ENCODE assay signal across 7 cellular contexts in the genomic region with DNA sequence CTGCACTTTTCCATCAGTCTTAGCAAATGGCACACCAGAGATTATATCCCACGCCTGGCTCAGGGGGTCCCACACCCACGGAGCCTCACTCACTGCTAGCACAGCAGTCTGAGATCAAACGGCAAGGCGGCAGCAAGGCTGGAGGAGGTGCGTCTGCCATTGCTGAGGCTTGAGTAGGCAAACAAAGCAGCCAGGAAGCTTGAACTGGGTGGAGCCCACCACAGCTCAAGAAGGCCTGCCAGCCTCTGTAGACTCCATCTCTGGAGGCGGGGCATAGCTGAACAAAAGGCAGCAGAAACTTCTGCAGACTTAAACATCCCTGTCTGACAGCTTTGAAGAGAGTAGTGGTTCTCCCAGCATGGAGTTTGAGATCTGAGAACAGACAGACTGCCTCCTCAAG. TPM values are rescaled to one million over a fixed set of nuclear protein-coding genes. Genes with fewer than 3 reads are reported as not detected.
DNase-seq lines count a peak whose midpoint lies in the region; ATAC-seq lines count a peak whose summit lies in the region.
"Not testable (repeated sequence)": the region's sequence is repeated elsewhere in the genome, so short reads cannot be mapped to it uniquely, and the experiment has no call there.

No MANE protein-coding gene starts in this region.

- H3K4me3 ChIP-seq in CD8-positive, alpha-beta memory T cell (ENCODE audit: low read length) = not testable (repeated sequence)

- H3K4me1 Mint-ChIP-seq in CD8-positive, alpha-beta memory T cell = peaks cover 39 to 80% (median 71%) of the 10 kb centered on the region in 3 donors
- H3K4me1 Mint-ChIP-seq in activated CD4-positive, alpha-beta memory T cell treated with anti-CD3 and anti-CD28 coated beads for 36 hours (ENCODE audit: low read depth) = peaks cover 42% of the 10 kb centered on the region
- peaks cover 68% of the 10 kb centered on the region for H3K4me1 Mint-ChIP-seq in activated naive CD4-positive, alpha-beta T cell treated with anti-CD3 and anti-CD28 coated beads, Interleukin-2, amount 10 ng/mL, durations not matched to agents 7 days and 5 days
- peaks cover 20 to 32% of the 10 kb centered on the region in 2 donors for H3K4me1 Mint-ChIP-seq in natural killer cell treated with Interleukin-12 subunit alpha and Interleukin-12 subunit beta and Interleukin-15 and Interleukin-18, amount 100 ng/mL, for 72 hours (ENCODE audit: low read depth in 2 of 2)

- peak; percentile 19 to 73 (median 42) for DNase-seq in CD8-positive, alpha-beta memory T cell
- DNase-seq in T-helper 2 cell = peak in 3 of 5 experiments; percentile 17 to 65 (median 55)
- peak; percentile 25 for DNase-seq in activated CD4-positive, alpha-beta memory T cell treated with anti-CD3 and anti-CD28 coated beads for 36 hours
- DNase-seq in activated T-helper 1 cell treated with Interleukin-2 at 50 U/mL for 16 hours (ENCODE audit: low read depth) = peak; percentile 39
- DNase-seq in activated naive CD4-positive, alpha-beta T cell treated with anti-CD3 and anti-CD28 coated beads, Interleukin-2, amount 10 ng/mL, durations not matched to agents 7 days and 5 days = peak; percentile 68
- DNase-seq in effector CD4-positive, alpha-beta T cell = peak; percentile 11
- not testable (repeated sequence) for DNase-seq in natural killer cell treated with Interleukin-12 subunit alpha and Interleukin-12 subunit beta and Interleukin-15 and Interleukin-18, amount 100 ng/mL, for 72 hours (ENCODE audit: low spot score)

- POLR2A ChIA-PET in CD8-positive, alpha-beta memory T cell (lab: Charles Lee) = interaction anchor here (1.7 kb wide), 1 partner anchor 9 kb away, joined by 12 read pairs; no protein-coding TSS in a partner anchor
- POLR2A ChIA-PET in activated CD4-positive, alpha-beta memory T cell treated with anti-CD3 and anti-CD28 coated beads for 36 hours (lab: Charles Lee) = not testable (repeated sequence)

- H3K4me3 Mint-ChIP-seq in CD8-positive, alpha-beta memory T cell = peak overlapping the region in 6 of 7 donors; percentile 41 to 82 (median 61)
- H3K4me3 Mint-ChIP-seq in activated CD4-positive, alpha-beta memory T cell treated with anti-CD3 and anti-CD28 coated beads for 36 hours = not testable (repeated sequence)
- H3K4me3 Mint-ChIP-seq in activated naive CD4-positive, alpha-beta T cell treated with anti-CD3 and anti-CD28 coated beads, Interleukin-2, amount 10 ng/mL, durations not matched to agents 7 days and 5 days = peak overlapping the region; percentile 2
- H3K4me3 Mint-ChIP-seq in natural killer cell treated with Interleukin-12 subunit alpha and Interleukin-12 subunit beta and Interleukin-15 and Interleukin-18, amount 100 ng/mL, for 72 hours = peak overlapping the region; percentile 6

- not testable (repeated sequence) for H3K9me3 ChIP-seq in CD8-positive, alpha-beta memory T cell (ENCODE audit: low read length)

- H3K27ac Mint-ChIP-seq in CD8-positive, alpha-beta memory T cell = peak overlapping the region; percentile 64 to 98 (median 88)
- H3K27ac Mint-ChIP-seq in activated CD4-positive, alpha-beta memory T cell treated with anti-CD3 and anti-CD28 coated beads for 36 hours = not testable (repeated sequence)
- peak overlapping the region; percentile 78 for H3K27ac Mint-ChIP-seq in activated naive CD4-positive, alpha-beta T cell treated with anti-CD3 and anti-CD28 coated beads, Interleukin-2, amount 10 ng/mL, durations not matched to agents 7 days and 5 days
- peak overlapping the region in 1 of 2 donors; percentile 54 for H3K27ac Mint-ChIP-seq in natural killer cell treated with Interleukin-12 subunit alpha and Interleukin-12 subunit beta and Interleukin-15 and Interleukin-18, amount 100 ng/mL, for 72 hours

- not testable (repeated sequence) for H3K27ac ChIP-seq in CD8-positive, alpha-beta memory T cell (ENCODE audit: low read depth, low read length)

- not testable (repeated sequence) for H3K36me3 ChIP-seq in CD8-positive, alpha-beta memory T cell (ENCODE audit: insufficient read depth, low read length)

- H3K4me1 ChIP-seq in CD8-positive, alpha-beta memory T cell (ENCODE audit: insufficient read depth, low read length) = peaks cover 22% of the 10 kb centered on the region

- peaks cover 32 to 53% (median 50%) of the 10 kb centered on the region in 5 donors for H3K9me3 Mint-ChIP-seq in CD8-positive, alpha-beta memory T cell
- peaks cover 48% of the 10 kb centered on the region for H3K9me3 Mint-ChIP-seq in activated CD4-positive, alpha-beta memory T cell treated with anti-CD3 and anti-CD28 coated beads for 36 hours
- H3K9me3 Mint-ChIP-seq in activated naive CD4-positive, alpha-beta T cell treated with anti-CD3 and anti-CD28 coated beads, Interleukin-2, amount 10 ng/mL, durations not matched to agents 7 days and 5 days = peaks cover 73% of the 10 kb centered on the region
- H3K9me3 Mint-ChIP-seq in natural killer cell treated with Interleukin-12 subunit alpha and Interleukin-12 subunit beta and Interleukin-15 and Interleukin-18, amount 100 ng/mL, for 72 hours = peaks cover 13% of the 10 kb centered on the region

- H3K27me3 Mint-ChIP-seq in CD8-positive, alpha-beta memory T cell; activated CD4-positive, alpha-beta memory T cell treated with anti-CD3 and anti-CD28 coated beads for 36 hours; activated naive CD4-positive, alpha-beta T cell treated with anti-CD3 and anti-CD28 coated beads, Interleukin-2, amount 10 ng/mL, durations not matched to agents 7 days and 5 days; natural killer cell treated with Interleukin-12 subunit alpha and Interleukin-12 subunit beta and Interleukin-15 and Interleukin-18, amount 100 ng/mL, for 72 hours: not testable (repeated sequence)

- not testable (repeated sequence) for H3K27me3 ChIP-seq in CD8-positive, alpha-beta memory T cell (ENCODE audit: insufficient read depth, low read length, poor library complexity, severe bottlenecking)

- not testable (repeated sequence) for ATAC-seq in natural killer cell treated with Interleukin-12 subunit alpha and Interleukin-12 subunit beta and Interleukin-15 and Interleukin-18, amount 100 ng/mL, for 72 hours

- intact Hi-C loops in activated CD4-positive, alpha-beta memory T cell treated with anti-CD3 and anti-CD28 coated beads for 36 hours (cut with micrococcal nuclease) = not testable (repeated sequence)

- peaks cover 22 to 78% (median 42%) of the 10 kb centered on the region in 3 donors for H3K36me3 Mint-ChIP-seq in CD8-positive, alpha-beta memory T cell
- H3K36me3 Mint-ChIP-seq in activated CD4-positive, alpha-beta memory T cell treated with anti-CD3 and anti-CD28 coated beads for 36 hours = peaks cover 38% of the 10 kb centered on the region
- H3K36me3 Mint-ChIP-seq in activated naive CD4-positive, alpha-beta T cell treated with anti-CD3 and anti-CD28 coated beads, Interleukin-2, amount 10 ng/mL, durations not matched to agents 7 days and 5 days = peaks cover 96% of the 10 kb centered on the region
- peaks cover 37% of the 10 kb centered on the region for H3K36me3 Mint-ChIP-seq in natural killer cell treated with Interleukin-12 subunit alpha and Interleukin-12 subunit beta and Interleukin-15 and Interleukin-18, amount 100 ng/mL, for 72 hours

- CTCF ChIA-PET in CD8-positive, alpha-beta memory T cell (lab: Charles Lee) = interaction anchor here (0.9 to 4.0 kb wide), 6 partner anchors 9 to 338 kb away, joined by 3 to 16 read pairs (median 4); a partner anchor contains a TSS
- CTCF ChIA-PET in activated CD4-positive, alpha-beta memory T cell treated with anti-CD3 and anti-CD28 coated beads for 36 hours (lab: Charles Lee); activated naive CD4-positive, alpha-beta T cell treated with anti-CD3 and anti-CD28 coated beads, Interleukin-2, amount 10 ng/mL, durations not matched to agents 7 days and 5 days (lab: Charles Lee): not testable (repeated sequence)

RNA-seq across cellular contexts. Expression of a gene that starts 49.3 kb away (rescaled TPM):
- total RNA-seq in CD8-positive, alpha-beta memory T cell = 100 to 1,000 TPM; 337 to 344 TPM
- 159 TPM for polyA plus RNA-seq in CD8-positive, alpha-beta memory T cell
- 100 to 1,000 TPM; 332 to 339 TPM for total RNA-seq in activated CD4-positive, alpha-beta memory T cell treated with anti-CD3 and anti-CD28 coated beads for 36 hours
- 100 to 1,000 TPM; 219 to 259 TPM for total RNA-seq in natural killer cell treated with Interleukin-12 subunit alpha and Interleukin-12 subunit beta and Interleukin-15 and Interleukin-18, amount 100 ng/mL, for 72 hours
